In genomic region chr5:181052928-181053759, GRCh38 we compare ENCODE assay signal across 8 cellular contexts. TPM values are rescaled to one million over a fixed set of nuclear protein-coding genes. Genes with fewer than 3 reads are reported as not detected.
A peak's percentile ranks its signal among the peaks of the same experiment; 100 is the strongest.
DNase-seq lines count a peak whose midpoint lies in the region; ATAC-seq and TF ChIP-seq lines count a peak whose summit lies in the region.

No MANE protein-coding gene starts in this region.

- DNase-seq in activated CD4-positive, alpha-beta T cell treated with anti-CD3 and anti-CD28 coated beads, Interleukin-2, amount 10 ng/mL, durations not matched to agents 7 days and 5 days, result no peak
- DNase-seq in activated CD4-positive, alpha-beta T cell treated with anti-CD3 and anti-CD28 coated beads for 1 hour, result no peak
- DNase-seq in activated CD8-positive, alpha-beta T cell treated with anti-CD3 and anti-CD28 coated beads, Interleukin-2, amount 10 ng/mL, durations not matched to agents 7 days and 5 days, result no peak
- DNase-seq in heart left ventricle (no peak), retina (peak; percentile 74), NCI-H2107 (lab: John Stamatoyannopoulos, UW) (no peak), GDM1 (lab: John Stamatoyannopoulos, UW) (no peak)

- peak overlapping the region; percentile 55 for H3K27ac Mint-ChIP-seq in activated CD4-positive, alpha-beta T cell treated with anti-CD3 and anti-CD28 coated beads, Interleukin-2, amount 10 ng/mL, durations not matched to agents 7 days and 5 days
- H3K27ac Mint-ChIP-seq in activated CD8-positive, alpha-beta T cell treated with anti-CD3 and anti-CD28 coated beads, Interleukin-2, amount 10 ng/mL, durations not matched to agents 7 days and 5 days, result peak overlapping the region; percentile 40

- ATAC-seq in activated CD8-positive, alpha-beta T cell treated with anti-CD3 and anti-CD28 coated beads, Interleukin-2, amount 10 ng/mL, durations not matched to agents 7 days and 5 days, result peak; percentile 23
- peak in 3 of 4 donors; percentile 35 to 55 (median 47) for ATAC-seq in heart left ventricle
- no peak for ATAC-seq in HG02973 (IDR thresholded peaks at IDR 0.05; ENCODE audit: unreplicated experiment)

- intact Hi-C loops in heart left ventricle (cut with DNase I), result loop anchor here in 4 of 10 donors (5.0 to 10.0 kb wide), 5 partner anchors 102 to 268 kb away; partner anchors contain the start of gene ZFP62 (in 1 of the 4)

- TF ChIP-seq POLR2A in heart left ventricle (IDR thresholded peaks at IDR 0.05), result no peak

- peaks cover 22 to 88% (median 69%) of the 10 kb centered on the region in 9 donors for H3K27me3 ChIP-seq in heart left ventricle

- peaks cover 15% of the 10 kb centered on the region for H3K4me1 Mint-ChIP-seq in activated CD4-positive, alpha-beta T cell treated with anti-CD3 and anti-CD28 coated beads, Interleukin-2, amount 10 ng/mL, durations not matched to agents 7 days and 5 days
- H3K4me1 Mint-ChIP-seq in activated CD8-positive, alpha-beta T cell treated with anti-CD3 and anti-CD28 coated beads, Interleukin-2, amount 10 ng/mL, durations not matched to agents 7 days and 5 days (ENCODE audit: low read depth), result peaks cover 15% of the 10 kb centered on the region

- H3K27me3 Mint-ChIP-seq in activated CD4-positive, alpha-beta T cell treated with anti-CD3 and anti-CD28 coated beads, Interleukin-2, amount 10 ng/mL, durations not matched to agents 7 days and 5 days, result peaks cover 75% of the 10 kb centered on the region
- H3K27me3 Mint-ChIP-seq in activated CD8-positive, alpha-beta T cell treated with anti-CD3 and anti-CD28 coated beads, Interleukin-2, amount 10 ng/mL, durations not matched to agents 7 days and 5 days (ENCODE audit: low read depth), result peaks cover 63% of the 10 kb centered on the region

- H3K4me3 ChIP-seq in heart left ventricle, result peak overlapping the region; percentile 34 to 72 (median 60)

- peaks cover 0 to 42% (median 18%) of the 10 kb centered on the region in 12 donors for H3K4me1 ChIP-seq in heart left ventricle

- H3K36me3 ChIP-seq in heart left ventricle, result peaks cover 0 to 25% (median 3%) of the 10 kb centered on the region in 9 donors

- POLR2A ChIA-PET in activated CD4-positive, alpha-beta T cell treated with anti-CD3 and anti-CD28 coated beads, Interleukin-2, amount 10 ng/mL, durations not matched to agents 7 days and 5 days (lab: Charles Lee), result no interaction called here
- POLR2A ChIA-PET in activated CD8-positive, alpha-beta T cell treated with anti-CD3 and anti-CD28 coated beads, Interleukin-2, amount 10 ng/mL, durations not matched to agents 7 days and 5 days (lab: Charles Lee), result no interaction called here

- CTCF ChIA-PET in activated CD4-positive, alpha-beta T cell treated with anti-CD3 and anti-CD28 coated beads, Interleukin-2, amount 10 ng/mL, durations not matched to agents 7 days and 5 days (lab: Charles Lee), result no interaction called here
- CTCF ChIA-PET in activated CD8-positive, alpha-beta T cell treated with anti-CD3 and anti-CD28 coated beads, Interleukin-2, amount 10 ng/mL, durations not matched to agents 7 days and 5 days (lab: Charles Lee), result no interaction called here

- WGBS in heart left ventricle, 4 donors, result 1% methylated on average over 8 to 111 of the region's 111 CpGs

- H3K9me3 Mint-ChIP-seq in activated CD4-positive, alpha-beta T cell treated with anti-CD3 and anti-CD28 coated beads, Interleukin-2, amount 10 ng/mL, durations not matched to agents 7 days and 5 days, result no peaks in the 10 kb centered on the region
- no peaks in the 10 kb centered on the region for H3K9me3 Mint-ChIP-seq in activated CD8-positive, alpha-beta T cell treated with anti-CD3 and anti-CD28 coated beads, Interleukin-2, amount 10 ng/mL, durations not matched to agents 7 days and 5 days (ENCODE audit: insufficient read depth)

- H3K27ac ChIP-seq in heart left ventricle, result peak overlapping the region; percentile 57 to 94 (median 88)

- H3K36me3 Mint-ChIP-seq in activated CD4-positive, alpha-beta T cell treated with anti-CD3 and anti-CD28 coated beads, Interleukin-2, amount 10 ng/mL, durations not matched to agents 7 days and 5 days (ENCODE audit: low read depth), result peaks cover 5% of the 10 kb centered on the region
- no peaks in the 10 kb centered on the region for H3K36me3 Mint-ChIP-seq in activated CD8-positive, alpha-beta T cell treated with anti-CD3 and anti-CD28 coated beads, Interleukin-2, amount 10 ng/mL, durations not matched to agents 7 days and 5 days (ENCODE audit: low read depth)

- H3K4me3 Mint-ChIP-seq in activated CD4-positive, alpha-beta T cell treated with anti-CD3 and anti-CD28 coated beads, Interleukin-2, amount 10 ng/mL, durations not matched to agents 7 days and 5 days, result peak overlapping the region; percentile 42
- peak overlapping the region; percentile 58 for H3K4me3 Mint-ChIP-seq in activated CD8-positive, alpha-beta T cell treated with anti-CD3 and anti-CD28 coated beads, Interleukin-2, amount 10 ng/mL, durations not matched to agents 7 days and 5 days

- no peak for TF ChIP-seq CTCF in heart left ventricle (IDR thresholded peaks at IDR 0.05)

- no peaks in the 10 kb centered on the region for H3K9me3 ChIP-seq in heart left ventricle

RNA-seq across cellular contexts. Expression of gene BTNL9, which starts 13.1 kb away (rescaled TPM):
- not detected for total RNA-seq in activated CD4-positive, alpha-beta T cell treated with anti-CD3 and anti-CD28 coated beads, Interleukin-2, amount 10 ng/mL, durations not matched to agents 7 days and 5 days
- total RNA-seq in activated CD8-positive, alpha-beta T cell treated with anti-CD3 and anti-CD28 coated beads, Interleukin-2, amount 10 ng/mL, durations not matched to agents 7 days and 5 days, result not detected
- 10 to 100 TPM; 28.6 to 75.0 (median 34.9) TPM for total RNA-seq in heart left ventricle
- 10 to 100 TPM; 32.5 to 88.2 TPM for polyA plus RNA-seq in heart left ventricle

Comparison
In these comparisons a context has a peak if more than half of its experiments do, and no peak if none do; other contexts are left out.
1. RNA of gene BTNL9, which starts 13.1 kb away (total RNA-seq): 28.6 to 75.0 TPM in heart left ventricle; not detected in activated CD4-positive, alpha-beta T cell treated with anti-CD3 and anti-CD28 coated beads, Interleukin-2, amount 10 ng/mL, durations not matched to agents 7 days and 5 days and not detected in activated CD8-positive, alpha-beta T cell treated with anti-CD3 and anti-CD28 coated beads, Interleukin-2, amount 10 ng/mL, durations not matched to agents 7 days and 5 days; every median in the first group is over 10 times any median in the second.